ENCODE assay signal across 1 cellular context in the genomic region with DNA sequence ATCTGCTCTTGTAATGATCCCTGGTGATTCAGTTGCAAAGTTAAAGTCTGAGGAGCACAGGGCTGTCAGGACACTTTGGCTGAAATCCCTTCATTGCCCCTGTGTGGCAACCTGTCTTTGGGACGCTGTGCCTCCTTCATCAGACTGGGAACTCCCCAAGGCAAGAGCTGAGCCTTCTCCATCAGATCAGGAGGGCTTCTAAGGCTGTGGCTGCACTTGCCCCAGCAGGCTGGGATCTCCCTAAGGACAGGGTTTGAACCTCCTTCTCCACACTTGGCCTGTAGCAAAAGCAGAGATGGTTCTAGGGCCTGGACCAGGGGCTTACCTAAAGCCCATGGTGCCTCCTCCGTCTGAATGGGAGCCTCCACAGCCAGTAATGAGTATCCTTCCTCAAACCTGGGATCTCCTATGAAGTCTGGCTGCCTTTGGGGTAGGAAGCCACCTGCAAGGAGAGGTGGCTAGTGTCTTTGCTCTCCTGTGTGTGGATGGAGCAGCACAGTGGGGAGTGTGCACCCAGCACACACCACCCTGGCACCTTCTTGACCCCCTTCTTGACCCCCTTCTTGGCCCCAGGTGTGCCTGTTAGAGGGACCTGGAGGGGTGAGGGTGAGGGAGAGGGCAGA.
TF ChIP-seq lines count a peak whose summit lies in the region.

No MANE protein-coding gene starts in this region.

TF ChIP-seq in GM23338, 12 proteins besides CTCF, POLR2A, EP300 and RAD21 (continued from another document):
- TF ChIP-seq, protein P1, sequence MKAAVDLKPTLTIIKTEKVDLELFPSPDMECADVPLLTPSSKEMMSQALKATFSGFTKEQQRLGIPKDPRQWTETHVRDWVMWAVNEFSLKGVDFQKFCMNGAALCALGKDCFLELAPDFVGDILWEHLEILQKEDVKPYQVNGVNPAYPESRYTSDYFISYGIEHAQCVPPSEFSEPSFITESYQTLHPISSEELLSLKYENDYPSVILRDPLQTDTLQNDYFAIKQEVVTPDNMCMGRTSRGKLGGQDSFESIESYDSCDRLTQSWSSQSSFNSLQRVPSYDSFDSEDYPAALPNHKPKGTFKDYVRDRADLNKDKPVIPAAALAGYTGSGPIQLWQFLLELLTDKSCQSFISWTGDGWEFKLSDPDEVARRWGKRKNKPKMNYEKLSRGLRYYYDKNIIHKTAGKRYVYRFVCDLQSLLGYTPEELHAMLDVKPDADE (IDR thresholded peaks at IDR 0.05): no peak
- TF ChIP-seq ZNF114 (CRISPR knock-in tag; IDR thresholded peaks at IDR 0.05): no peak
